Comparison of ENCODE assay signal across 9 cellular contexts in the genomic region with DNA sequence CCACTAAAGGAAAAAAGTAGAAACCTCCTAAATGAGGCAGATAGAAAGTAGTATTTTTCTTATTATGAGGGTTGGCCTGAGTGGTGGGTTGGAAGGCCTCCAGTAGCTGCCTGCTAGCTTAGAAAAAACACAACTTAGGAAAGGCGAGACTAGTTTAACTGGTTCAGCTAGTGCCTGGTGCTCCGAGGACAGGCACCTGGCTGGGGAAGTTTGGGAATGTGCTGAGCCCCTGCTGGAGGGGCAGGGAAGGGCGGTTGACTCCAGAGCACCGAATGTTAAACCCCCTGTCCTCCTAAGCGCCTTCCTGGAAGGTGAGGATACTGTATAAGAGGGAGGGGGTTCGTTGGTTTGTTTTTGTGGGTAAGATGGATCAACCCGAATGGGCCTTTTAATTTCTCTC. TPM values are rescaled to one million over a fixed set of nuclear protein-coding genes. Genes with fewer than 3 reads are reported as not detected.
A peak's percentile ranks its signal among the peaks of the same experiment; 100 is the strongest.
DNase-seq lines count a peak whose midpoint lies in the region; ATAC-seq and TF ChIP-seq lines count a peak whose summit lies in the region.
"Had no signal": no experiment of that assay in that cellular context is flagged by ENCODE, and none has a peak within 500 bp of the region (broad histone marks: within the 10 kb centered on the region; RNA-seq: fewer than 3 reads in every experiment).

No MANE protein-coding gene starts in this region.

- H3K27me3 Mint-ChIP-seq in activated T-cell treated with anti-CD3 and anti-CD28 coated beads, Interleukin-2, amount 50 U/mL, for 72 hours (ENCODE audit: low read depth): no peaks in the 10 kb centered on the region
- no peaks in the 10 kb centered on the region for H3K27me3 Mint-ChIP-seq in type B pancreatic cell

- no peaks in the 10 kb centered on the region for H3K27me3 ChIP-seq in WERI-Rb-1 (ENCODE audit: insufficient read depth, low read depth, severe bottlenecking)

- ATAC-seq in activated T-cell treated with anti-CD3 and anti-CD28 coated beads, Interleukin-2, amount 50 U/mL, for 72 hours (replicated peaks in 1 of 2): no peak

- no peaks in the 10 kb centered on the region for H3K9me3 Mint-ChIP-seq in activated T-cell treated with anti-CD3 and anti-CD28 coated beads, Interleukin-2, amount 50 U/mL, for 72 hours
- no peaks in the 10 kb centered on the region for H3K9me3 Mint-ChIP-seq in type B pancreatic cell

- no peak for DNase-seq in activated T-cell treated with anti-CD3 and anti-CD28 coated beads, Interleukin-2, amount 50 U/mL, for 72 hours
- DNase-seq in activated T-cell treated with anti-CD3 and anti-CD28 coated beads for 4 hours (no peak), WERI-Rb-1 (no peak), iPS DF 4.7 (ENCODE audit: extremely low read depth, low spot score) (peak; percentile 87), type B pancreatic cell (ENCODE audit: extremely low spot score, unreplicated experiment) (no peak), DMS114 treated with DMSO at 0.1 percent for 48 hours (lab: John Stamatoyannopoulos, UW; ENCODE audit: unreplicated experiment) (no peak), midbrain (lab: John Stamatoyannopoulos, UW) (no peak)
- no peak for DNase-seq in activated effector memory CD4-positive, alpha-beta T cell treated with anti-CD3 and anti-CD28 coated beads, Interleukin-2, amount 50 U/mL, for 16 hours
- DNase-seq: OCI-M1 had no signal

- peaks cover 77% of the 10 kb centered on the region for H3K4me1 Mint-ChIP-seq in activated T-cell treated with anti-CD3 and anti-CD28 coated beads, Interleukin-2, amount 50 U/mL, for 72 hours (ENCODE audit: low read depth)
- peaks cover 19% of the 10 kb centered on the region for H3K4me1 Mint-ChIP-seq in type B pancreatic cell (ENCODE audit: unreplicated experiment)

- no peak overlapping the region for H3K4me3 ChIP-seq in WERI-Rb-1 (ENCODE audit: low read depth, low read length)

- peaks cover 0 to 1% of the 10 kb centered on the region in 2 donors for H3K36me3 Mint-ChIP-seq in activated T-cell treated with anti-CD3 and anti-CD28 coated beads, Interleukin-2, amount 50 U/mL, for 72 hours (ENCODE audit: insufficient read depth in 2 of 2)
- H3K36me3 Mint-ChIP-seq in type B pancreatic cell: peaks cover 4% of the 10 kb centered on the region

- peaks cover 10% of the 10 kb centered on the region for H3K36me3 ChIP-seq in WERI-Rb-1

- no peaks in the 10 kb centered on the region for H3K9me3 ChIP-seq in WERI-Rb-1 (ENCODE audit: severe bottlenecking)

- H3K4me3 Mint-ChIP-seq in activated T-cell treated with anti-CD3 and anti-CD28 coated beads, Interleukin-2, amount 50 U/mL, for 72 hours: peak overlapping the region; percentile 55 to 67
- peak overlapping the region; percentile 72 for H3K4me3 Mint-ChIP-seq in type B pancreatic cell

- TF ChIP-seq CTCF in WERI-Rb-1 (IDR thresholded peaks at IDR 0.05; ENCODE audit: low read depth, low read length): peak; percentile 38; the same call in 1 of the 2 replicates
- peak; percentile 64 for TF ChIP-seq CTCF in type B pancreatic cell (conservative IDR thresholded peaks at IDR 0.05)

- peak overlapping the region; percentile 93 for H3K27ac Mint-ChIP-seq in activated T-cell treated with anti-CD3 and anti-CD28 coated beads, Interleukin-2, amount 50 U/mL, for 72 hours
- H3K27ac Mint-ChIP-seq in type B pancreatic cell: peak overlapping the region; percentile 91

- no peak overlapping the region for H3K27ac ChIP-seq in WERI-Rb-1

RNA-seq across cellular contexts. Expression of a gene that starts 19.9 kb away (rescaled TPM):
- total RNA-seq in activated T-cell treated with anti-CD3 and anti-CD28 coated beads, Interleukin-2, amount 50 U/mL, for 72 hours: under 1 TPM; 0.35 to 0.43 TPM
- total RNA-seq in type B pancreatic cell (ENCODE audit: low replicate concordance): 0.69 and 1.8 TPM in 2 replicates

RNA-seq across cellular contexts. Expression of a gene that starts 51.6 kb away (rescaled TPM):
- 10 to 100 TPM; 20.8 to 20.9 TPM for total RNA-seq in activated T-cell treated with anti-CD3 and anti-CD28 coated beads, Interleukin-2, amount 50 U/mL, for 72 hours
- 10.0 and 19.8 TPM in 2 replicates for total RNA-seq in type B pancreatic cell (ENCODE audit: low replicate concordance)
